ENCODE assay signal across 19 cellular contexts in genomic region chr17:48751733-48752398, GRCh38. TPM values are rescaled to one million over a fixed set of nuclear protein-coding genes. Genes with fewer than 3 reads are reported as not detected.
DNase-seq lines count a peak whose midpoint lies in the region; ATAC-seq, FAIRE-seq and TF ChIP-seq lines count a peak whose summit lies in the region.
"Had no signal": no experiment of that assay in that cellular context is flagged by ENCODE, and none has a peak within 500 bp of the region (broad histone marks: within the 10 kb centered on the region; RNA-seq: fewer than 3 reads in every experiment).

No MANE protein-coding gene starts in this region.

- no peak for FAIRE-seq in A549 (lab: Jason Lieb, UNC)
- FAIRE-seq: A204.1, RCC 7860 had no signal

- POLR2A ChIA-PET in A549 (lab: Yijun Ruan, JAX) = no interaction called here

- H3F3A ChIP-seq in Loucy (ENCODE audit: low read depth) = no peaks in the 10 kb centered on the region

- no peak for TF ChIP-seq POLR2A in A549 (IDR thresholded peaks at IDR 0.05; ENCODE audit: low read length)
- no peak for TF ChIP-seq POLR2A in prostate gland (IDR thresholded peaks at IDR 0.05)

- ATAC-seq in A549 = peak in 1 of 2 experiments; percentile 9; a peak in 3 of 6 replicates
- no peak for ATAC-seq in HG03378 (IDR thresholded peaks at IDR 0.05; ENCODE audit: unreplicated experiment)

- TF ChIP-seq RAD21 in A549 (conservative IDR thresholded peaks at IDR 0.05 in 1 of 2, IDR thresholded peaks at IDR 0.05 in 1 of 2) = no peak

- H3K4me1 ChIP-seq in A549 (peaks cover 32% of the 10 kb centered on the region), Loucy (ENCODE audit: insufficient read depth, low read length, poor library complexity, severe bottlenecking) (no peaks in the 10 kb centered on the region), iPS-15b (ENCODE audit: control insufficient read depth, insufficient read depth, low read length) (no peaks in the 10 kb centered on the region), prostate gland (replicated peaks) (peaks cover 21% of the 10 kb centered on the region)

- intact Hi-C loops in prostate gland (cut with DNase I) = no loop called here

- no peaks in the 10 kb centered on the region for H4K20me1 ChIP-seq in Loucy (ENCODE audit: insufficient read depth, low read length, poor library complexity, severe bottlenecking)

- WGBS in A549 (ENCODE audit: missing lambda C conversion rate) = 69% methylated on average over 13 of the region's 13 CpGs
- 12% methylated on average over 13 of the region's 13 CpGs for WGBS in prostate gland

- CTCF ChIA-PET in A549 (lab: Yijun Ruan, JAX) = interaction anchor here (1.1 to 4.3 kb wide), 14 partner anchors 12 to 133 kb away, joined by 3 to 24 read pairs (median 9); partner anchors contain the start of gene PRAC2

- H3K4me2 ChIP-seq in A549 (0 out of 3 replicates have a peak overlapping the region, but pooled peaks have one; percentile 9), Loucy (ENCODE audit: low read depth, low read length, poor library complexity, severe bottlenecking) (peak overlapping the region; percentile 16)
- H3K4me2 ChIP-seq: BLaER1 treated with 17β-estradiol and CSF1 and Interleukin-3, amounts not matched to agents 10 nM and 100 nM had no signal

- peak overlapping the region; percentile 51; the same call in 1 of the 2 replicates for H2AFZ ChIP-seq in Loucy (ENCODE audit: low read length)

- H3K79me2 ChIP-seq in Loucy (ENCODE audit: insufficient read depth, low read length) = no peaks in the 10 kb centered on the region

- no peak for DNase-seq in A549 (ENCODE audit: low read depth in 1 of 2, low spot score in 1 of 2)
- DNase-seq in prostate gland (ENCODE audit: low spot score) = no peak
- DNase-seq in iPS-NIHi11 (ENCODE audit: low spot score) = no peak
- no peak for DNase-seq in NCI-H1092 treated with DMSO at 0.1 percent for 48 hours (lab: John Stamatoyannopoulos, UW)
- DNase-seq in C1 segment of cervical spinal cord (lab: John Stamatoyannopoulos, UW) = no peak
- DNase-seq: DMS153, EL, Karpas-422, MM.1S, NCI-H1105, NCI-H1694, Right ventricle myocardium superior had no signal

- no peak for TF ChIP-seq CTCF in A549 (IDR thresholded peaks at IDR 0.05)
- no peak for TF ChIP-seq CTCF in Loucy (conservative IDR thresholded peaks at IDR 0.05; ENCODE audit: low read length)
- TF ChIP-seq CTCF in prostate gland (IDR thresholded peaks at IDR 0.05) = no peak

- no peak for TF ChIP-seq EP300 in A549 (IDR thresholded peaks at IDR 0.05)

- H3K9ac ChIP-seq in Loucy (ENCODE audit: low read depth, low read length, poor library complexity, severe bottlenecking) = no peak overlapping the region
- no peak overlapping the region for H3K9ac ChIP-seq in iPS-15b (ENCODE audit: low read depth, low read length)
- H3K9ac ChIP-seq: BLaER1 treated with 17β-estradiol and CSF1 and Interleukin-3, amounts not matched to agents 10 nM and 100 nM had no signal

- no peaks in the 10 kb centered on the region for H3K9me2 ChIP-seq in Loucy (replicated peaks; ENCODE audit: low read depth, low read length)

- H3K9me3 ChIP-seq in A549 (no peaks in the 10 kb centered on the region), Loucy (ENCODE audit: insufficient read depth, low read depth, low read length) (no peaks in the 10 kb centered on the region), iPS-15b (ENCODE audit: control insufficient read depth, insufficient read depth, low read length) (no peaks in the 10 kb centered on the region), prostate gland (no peaks in the 10 kb centered on the region)

- H3K36me3 ChIP-seq in Loucy (ENCODE audit: insufficient read depth, low read length) = no peaks in the 10 kb centered on the region
- H3K36me3 ChIP-seq in iPS-15b (ENCODE audit: control insufficient read depth, insufficient read depth, low read length) = no peaks in the 10 kb centered on the region
- no peaks in the 10 kb centered on the region for H3K36me3 ChIP-seq in prostate gland
- H3K36me3 ChIP-seq: BLaER1 treated with 17β-estradiol and CSF1 and Interleukin-3, amounts not matched to agents 10 nM and 100 nM had no signal

- H3K4me3 ChIP-seq in A549 = no peak overlapping the region
- H3K4me3 ChIP-seq in Loucy (ENCODE audit: low read length, poor library complexity, severe bottlenecking) = no peak overlapping the region
- H3K4me3 ChIP-seq in iPS-15b (ENCODE audit: low read depth, low read length) = peak overlapping the region; percentile 28
- H3K4me3 ChIP-seq in prostate gland = no peak overlapping the region
- H3K4me3 ChIP-seq: BLaER1 treated with 17β-estradiol and CSF1 and Interleukin-3, amounts not matched to agents 10 nM and 100 nM; SK-N-MC had no signal

- H3K27me3 ChIP-seq in Loucy (ENCODE audit: insufficient read depth, low read length, poor library complexity, severe bottlenecking) (peaks cover 5% of the 10 kb centered on the region), iPS-15b (ENCODE audit: control insufficient read depth, insufficient read depth, low read length) (peaks cover 100% of the 10 kb centered on the region), prostate gland (replicated peaks; ENCODE audit: insufficient read depth) (no peaks in the 10 kb centered on the region)

- peak overlapping the region in 1 of 2 experiments; percentile 37; a peak in 2 of 6 replicates for H3K27ac ChIP-seq in A549
- peak overlapping the region; percentile 69 to 97 for H3K27ac ChIP-seq in prostate gland
- H3K27ac ChIP-seq: BLaER1 treated with 17β-estradiol and CSF1 and Interleukin-3, amounts not matched to agents 10 nM and 100 nM; SK-N-MC had no signal

TF ChIP-seq in A549, 52 proteins besides CTCF, POLR2A, EP300 and RAD21:
- TF ChIP-seq SMC3 (IDR thresholded peaks at IDR 0.05) (no peak), RNF2 (IDR thresholded peaks at IDR 0.05; ENCODE audit: borderline replicate concordance, low read depth) (no peak), RFX5 (IDR thresholded peaks at IDR 0.05) (no peak), FOSB (CRISPR knock-in tag; IDR thresholded peaks at IDR 0.05) (no peak), ZSCAN20 (CRISPR knock-in tag; IDR thresholded peaks at IDR 0.05) (no peak), MAX (IDR thresholded peaks at IDR 0.05) (no peak), ESRRA (IDR thresholded peaks at IDR 0.05; ENCODE audit: borderline replicate concordance, low read length) (no peak), ZFP36 (IDR thresholded peaks at IDR 0.05; ENCODE audit: borderline replicate concordance, partially characterized antibody) (no peak), HOXB13 (CRISPR knock-in tag; IDR thresholded peaks at IDR 0.05; ENCODE audit: low read depth) (no peak), EHMT2 (IDR thresholded peaks at IDR 0.05; ENCODE audit: low read depth) (no peak), CHD4 (IDR thresholded peaks at IDR 0.05; ENCODE audit: borderline replicate concordance) (no peak), ZNF302 (CRISPR knock-in tag; IDR thresholded peaks at IDR 0.05) (no peak), BCL3 (IDR thresholded peaks at IDR 0.05) (no peak)

RNA-seq across cellular contexts. Expression of gene HOXB13, which starts 23.3 kb away (rescaled TPM):
- 3.2 and 3.4 TPM in 2 replicates for polyA plus RNA-seq in A549 (2011; rRNA removed)
- polyA plus RNA-seq in A549 (2012; cell fraction: cytosol; rRNA removed) = 2.2 and 3.3 TPM in 2 replicates
- polyA plus RNA-seq in A549 (2012; cell fraction: nucleus; rRNA removed) = 1.9 and 2.1 TPM in 2 replicates
- 3.0 to 3.5 TPM (median 3.2 TPM) in 3 replicates for polyA plus RNA-seq in A549 (2017; fragmentation: RNase III; extraction: RNeasy Plus Mini Kit Qiagen cat#74134 plus additional on column Dnase treatment)
- polyA minus RNA-seq in A549 (2011; rRNA and poly(A)+ RNA removed) = 2.3 and 2.7 TPM in 2 replicates
- total RNA-seq in prostate gland = 100 to 1,000 TPM in 1 of 2 donors, 10 to 100 TPM in 1; 78.7 to 249 TPM
- total RNA-seq: Right ventricle myocardium superior had no signal

RNA-seq across cellular contexts. Expression of gene PRAC2, which starts 28.9 kb away (rescaled TPM):
- polyA plus RNA-seq in A549 (2011; rRNA removed) (not detected in 2 replicates), A549 (2017; fragmentation: RNase III; extraction: RNeasy Plus Mini Kit Qiagen cat#74134 plus additional on column Dnase treatment) (not detected in 3 replicates)
- polyA plus RNA-seq in A549 (2012; cell fraction: cytosol; rRNA removed) = not detected in 2 replicates
- not detected in 2 replicates for polyA plus RNA-seq in A549 (2012; cell fraction: nucleus; rRNA removed)
- not detected in 2 replicates for polyA minus RNA-seq in A549 (2011; rRNA and poly(A)+ RNA removed)
- 100 to 1,000 TPM in 1 of 2 donors, 1 to 10 TPM in 1; 9.6 to 135 TPM for total RNA-seq in prostate gland
- total RNA-seq: Right ventricle myocardium superior had no signal

RNA-seq across cellular contexts. Expression of gene PRAC1, which starts 29.5 kb away (rescaled TPM):
- polyA plus RNA-seq in A549 (2011; rRNA removed) = not detected in 2 replicates
- not detected in 2 replicates for polyA plus RNA-seq in A549 (2012; cell fraction: cytosol; rRNA removed)
- polyA plus RNA-seq in A549 (2012; cell fraction: nucleus; rRNA removed) = not detected in 2 replicates
- not detected in 3 replicates for polyA plus RNA-seq in A549 (2017; fragmentation: RNase III; extraction: RNeasy Plus Mini Kit Qiagen cat#74134 plus additional on column Dnase treatment)
- not detected in 2 replicates for polyA minus RNA-seq in A549 (2011; rRNA and poly(A)+ RNA removed)
- 100 to 1,000 TPM in 1 of 2 donors, 10 to 100 TPM in 1; 56.7 to 243 TPM for total RNA-seq in prostate gland
- total RNA-seq: Right ventricle myocardium superior had no signal
